ENCODE assay signal across 23 cellular contexts in the genomic region with DNA sequence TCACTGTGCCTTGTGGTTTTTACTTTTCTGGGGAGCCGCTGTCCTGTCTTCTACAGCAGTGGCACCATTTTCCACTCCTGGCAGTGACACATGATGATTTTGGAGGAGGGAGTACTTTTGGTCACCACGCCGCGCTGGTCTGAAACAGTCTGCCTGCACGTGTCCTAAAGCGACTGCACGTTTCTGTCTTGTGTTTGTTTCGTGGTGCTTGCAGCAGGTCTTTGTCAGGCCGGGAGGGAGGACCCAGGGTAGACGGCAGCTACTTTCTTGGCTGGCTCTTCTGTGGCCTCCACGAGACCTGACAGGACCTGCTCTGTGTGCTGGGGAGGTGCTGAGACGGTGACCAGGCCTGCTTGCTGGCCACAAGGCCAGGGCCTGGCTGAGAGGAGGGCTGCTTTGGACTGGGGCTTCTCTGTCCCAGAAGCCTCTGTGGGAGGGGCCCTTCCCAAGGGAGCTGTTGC.
"Had no signal": no experiment of that assay in that cellular context is flagged by ENCODE, and none has a peak within 500 bp of the region (broad histone marks: within the 10 kb centered on the region; RNA-seq: fewer than 3 reads in every experiment).

No MANE protein-coding gene starts in this region.

- H3K27me3 Mint-ChIP-seq: activated CD4-positive, alpha-beta T cell treated with anti-CD3 and anti-CD28 coated beads, Interleukin-2, amount 10 ng/mL, durations not matched to agents 7 days and 5 days; activated naive CD4-positive, alpha-beta T cell treated with anti-CD3 and anti-CD28 coated beads, Interleukin-2, amount 50 U/mL, for 24 hours; progenitor cell of endocrine pancreas; stimulated activated naive CD8-positive, alpha-beta T cell treated with anti-CD3 and anti-CD28 coated beads, Interleukin-15, amount 100 ng/mL, for 72 hours had no signal

- H3K27ac ChIP-seq: ascending aorta, right atrium auricular region, skin epidermis, testis had no signal

- DNase-seq: activated CD4-positive, alpha-beta T cell treated with anti-CD3 and anti-CD28 coated beads, Interleukin-2, amount 10 ng/mL, durations not matched to agents 7 days and 5 days; activated CD4-positive, CD25-positive, alpha-beta regulatory T cell; activated CD8-positive, alpha-beta memory T cell treated with anti-CD3 and anti-CD28 coated beads, Interleukin-2, amount 50 U/mL, for 4 hours; activated CD8-positive, alpha-beta T cell treated with anti-CD3 and anti-CD28 coated beads, Interleukin-2, amount 10 ng/mL, durations not matched to agents 7 days and 5 days; activated gamma-delta T cell; activated T-cell treated with anti-CD3 and anti-CD28 coated beads, Interleukin-2, amount 50 U/mL, for 48 hours; effector memory CD4-positive, alpha-beta T cell; left cardiac atrium; nucleus accumbens; stimulated activated CD4-positive, alpha-beta T cell treated with anti-CD3 and anti-CD28 coated beads, Interleukin-15, amount 100 ng/mL, for 24 hours; stimulated activated CD4-positive, alpha-beta T cell treated with anti-CD3 and anti-CD28 coated beads, Interleukin-2, amount 100 ng/mL, for 48 hours; stimulated activated naive CD8-positive, alpha-beta T cell treated with anti-CD3 and anti-CD28 coated beads, Interleukin-15, amount 100 ng/mL, for 72 hours; T-helper 1 cell; T-helper 9 cell; testis had no signal

- ATAC-seq: activated CD8-positive, alpha-beta T cell treated with anti-CD3 and anti-CD28 coated beads, Interleukin-2, amount 10 ng/mL, durations not matched to agents 7 days and 5 days; left cardiac atrium; natural killer cell treated with Interleukin-12 subunit alpha and Interleukin-12 subunit beta and Interleukin-15 and Interleukin-18, amount 100 ng/mL, for 72 hours; stimulated activated naive CD8-positive, alpha-beta T cell treated with anti-CD3 and anti-CD28 coated beads, Interleukin-15, amount 100 ng/mL, for 72 hours had no signal

- H3K27ac Mint-ChIP-seq: activated CD4-positive, alpha-beta T cell treated with anti-CD3 and anti-CD28 coated beads, Interleukin-2, amount 10 ng/mL, durations not matched to agents 7 days and 5 days; activated CD8-positive, alpha-beta T cell treated with anti-CD3 and anti-CD28 coated beads, Interleukin-2, amount 10 ng/mL, durations not matched to agents 7 days and 5 days; activated naive CD4-positive, alpha-beta T cell treated with anti-CD3 and anti-CD28 coated beads, Interleukin-2, amount 50 U/mL, for 24 hours; dendritic cell treated with granulocyte-macrophage colony-stimulating factor and Interleukin-4, amounts not matched to agents 40 ng/mL and 50 ng/mL, for 4 days; mesothelial cell of epicardium; natural killer cell treated with Interleukin-12 subunit alpha and Interleukin-12 subunit beta and Interleukin-15 and Interleukin-18, amount 100 ng/mL, for 72 hours; stimulated activated naive CD8-positive, alpha-beta T cell treated with anti-CD3 and anti-CD28 coated beads, Interleukin-15, amount 100 ng/mL, for 72 hours had no signal

- H3K36me3 Mint-ChIP-seq: mesothelial cell of epicardium; natural killer cell treated with Interleukin-12 subunit alpha and Interleukin-12 subunit beta and Interleukin-15 and Interleukin-18, amount 100 ng/mL, for 72 hours had no signal

- H3K4me3 Mint-ChIP-seq: activated CD4-positive, alpha-beta T cell treated with anti-CD3 and anti-CD28 coated beads, Interleukin-2, amount 10 ng/mL, durations not matched to agents 7 days and 5 days; activated CD8-positive, alpha-beta T cell treated with anti-CD3 and anti-CD28 coated beads, Interleukin-2, amount 10 ng/mL, durations not matched to agents 7 days and 5 days; activated naive CD4-positive, alpha-beta T cell treated with anti-CD3 and anti-CD28 coated beads, Interleukin-2, amount 50 U/mL, for 24 hours; dendritic cell treated with granulocyte-macrophage colony-stimulating factor and Interleukin-4, amounts not matched to agents 40 ng/mL and 50 ng/mL, for 4 days; mesothelial cell of epicardium; natural killer cell treated with Interleukin-12 subunit alpha and Interleukin-12 subunit beta and Interleukin-15 and Interleukin-18, amount 100 ng/mL, for 72 hours; stimulated activated naive CD8-positive, alpha-beta T cell treated with anti-CD3 and anti-CD28 coated beads, Interleukin-15, amount 100 ng/mL, for 72 hours had no signal

- H3K9me3 ChIP-seq: ascending aorta, right atrium auricular region, testis had no signal

- H3K9me3 Mint-ChIP-seq: activated naive CD4-positive, alpha-beta T cell treated with anti-CD3 and anti-CD28 coated beads, Interleukin-2, amount 50 U/mL, for 24 hours; mesothelial cell of epicardium; natural killer cell treated with Interleukin-12 subunit alpha and Interleukin-12 subunit beta and Interleukin-15 and Interleukin-18, amount 100 ng/mL, for 72 hours had no signal

- H3K4me3 ChIP-seq: ascending aorta, right atrium auricular region, skin epidermis, testis had no signal

- H3K4me1 ChIP-seq: ascending aorta, right atrium auricular region, testis had no signal

- H3K36me3 ChIP-seq: ascending aorta, right atrium auricular region had no signal

- H3K4me1 Mint-ChIP-seq: activated CD4-positive, alpha-beta T cell treated with anti-CD3 and anti-CD28 coated beads, Interleukin-2, amount 10 ng/mL, durations not matched to agents 7 days and 5 days; activated naive CD4-positive, alpha-beta T cell treated with anti-CD3 and anti-CD28 coated beads, Interleukin-2, amount 50 U/mL, for 24 hours; mesothelial cell of epicardium; stimulated activated naive CD8-positive, alpha-beta T cell treated with anti-CD3 and anti-CD28 coated beads, Interleukin-15, amount 100 ng/mL, for 72 hours had no signal

- H3K27me3 ChIP-seq: ascending aorta, right atrium auricular region, testis had no signal
